In the genomic region with DNA sequence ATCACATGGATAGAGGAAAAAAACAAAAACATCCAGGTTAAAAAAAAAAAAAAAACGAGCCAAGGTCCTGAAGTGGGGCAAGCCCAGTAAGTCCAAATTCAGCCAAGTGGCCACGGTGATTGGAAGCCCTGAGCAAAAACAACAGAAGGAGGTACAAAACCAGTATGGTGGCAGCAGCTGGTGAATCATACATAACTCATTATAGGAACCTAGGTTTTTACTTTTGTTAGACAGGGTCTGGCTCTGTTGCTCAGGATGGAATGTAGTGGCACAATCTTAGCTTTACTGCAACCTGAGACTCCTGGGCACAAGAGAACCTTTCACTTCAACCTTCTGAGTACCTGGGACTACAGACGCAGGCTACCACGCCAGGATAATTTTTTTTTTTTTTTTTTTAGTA, we compare ENCODE assay signal across 1 cellular context.
TF ChIP-seq lines count a peak whose summit lies in the region.

No MANE protein-coding gene starts in this region.

TF ChIP-seq in K562, 482 proteins besides CTCF, POLR2A, EP300 and RAD21:
- TF ChIP-seq, protein P1, sequence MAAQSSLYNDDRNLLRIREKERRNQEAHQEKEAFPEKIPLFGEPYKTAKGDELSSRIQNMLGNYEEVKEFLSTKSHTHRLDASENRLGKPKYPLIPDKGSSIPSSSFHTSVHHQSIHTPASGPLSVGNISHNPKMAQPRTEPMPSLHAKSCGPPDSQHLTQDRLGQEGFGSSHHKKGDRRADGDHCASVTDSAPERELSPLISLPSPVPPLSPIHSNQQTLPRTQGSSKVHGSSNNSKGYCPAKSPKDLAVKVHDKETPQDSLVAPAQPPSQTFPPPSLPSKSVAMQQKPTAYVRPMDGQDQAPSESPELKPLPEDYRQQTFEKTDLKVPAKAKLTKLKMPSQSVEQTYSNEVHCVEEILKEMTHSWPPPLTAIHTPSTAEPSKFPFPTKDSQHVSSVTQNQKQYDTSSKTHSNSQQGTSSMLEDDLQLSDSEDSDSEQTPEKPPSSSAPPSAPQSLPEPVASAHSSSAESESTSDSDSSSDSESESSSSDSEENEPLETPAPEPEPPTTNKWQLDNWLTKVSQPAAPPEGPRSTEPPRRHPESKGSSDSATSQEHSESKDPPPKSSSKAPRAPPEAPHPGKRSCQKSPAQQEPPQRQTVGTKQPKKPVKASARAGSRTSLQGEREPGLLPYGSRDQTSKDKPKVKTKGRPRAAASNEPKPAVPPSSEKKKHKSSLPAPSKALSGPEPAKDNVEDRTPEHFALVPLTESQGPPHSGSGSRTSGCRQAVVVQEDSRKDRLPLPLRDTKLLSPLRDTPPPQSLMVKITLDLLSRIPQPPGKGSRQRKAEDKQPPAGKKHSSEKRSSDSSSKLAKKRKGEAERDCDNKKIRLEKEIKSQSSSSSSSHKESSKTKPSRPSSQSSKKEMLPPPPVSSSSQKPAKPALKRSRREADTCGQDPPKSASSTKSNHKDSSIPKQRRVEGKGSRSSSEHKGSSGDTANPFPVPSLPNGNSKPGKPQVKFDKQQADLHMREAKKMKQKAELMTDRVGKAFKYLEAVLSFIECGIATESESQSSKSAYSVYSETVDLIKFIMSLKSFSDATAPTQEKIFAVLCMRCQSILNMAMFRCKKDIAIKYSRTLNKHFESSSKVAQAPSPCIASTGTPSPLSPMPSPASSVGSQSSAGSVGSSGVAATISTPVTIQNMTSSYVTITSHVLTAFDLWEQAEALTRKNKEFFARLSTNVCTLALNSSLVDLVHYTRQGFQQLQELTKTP (IDR thresholded peaks at IDR 0.05; ENCODE audit: low read depth in 1 of 2, partially characterized antibody in 2 of 2), result no peak
- TF ChIP-seq ESRRA (IDR thresholded peaks at IDR 0.05; ENCODE audit: borderline replicate concordance, low read depth) (no peak), ZKSCAN1 (IDR thresholded peaks at IDR 0.05; ENCODE audit: low read depth, low read length) (no peak), NFIX (CRISPR knock-in tag; IDR thresholded peaks at IDR 0.05; ENCODE audit: low read depth) (no peak), ZNF354B (CRISPR knock-in tag; IDR thresholded peaks at IDR 0.05) (no peak), TEAD4 (IDR thresholded peaks at IDR 0.05; ENCODE audit: low read length) (no peak), TEAD4 (CRISPR knock-in tag; IDR thresholded peaks at IDR 0.05; ENCODE audit: borderline replicate concordance) (no peak)
